11 cellular contexts compared by ENCODE assay signal in genomic region chr6:455835-456234, GRCh38.
A peak's percentile ranks its signal among the peaks of the same experiment; 100 is the strongest.
DNase-seq lines count a peak whose midpoint lies in the region; ATAC-seq lines count a peak whose summit lies in the region.
"Had no signal": no experiment of that assay in that cellular context is flagged by ENCODE, and none has a peak within 500 bp of the region (broad histone marks: within the 10 kb centered on the region; RNA-seq: fewer than 3 reads in every experiment).

No MANE protein-coding gene starts in this region.

- H3K4me2 ChIP-seq in neuronal stem cell (ENCODE audit: insufficient read depth, low read length, poor library complexity, severe bottlenecking), result no peak overlapping the region

- no peaks in the 10 kb centered on the region for H3K9me3 ChIP-seq in neuronal stem cell (replicated peaks in 1 of 2; ENCODE audit: control insufficient read depth in 2 of 2, insufficient read depth in 1 of 2, low read depth in 1 of 2, low read length in 2 of 2)

- H2BK12ac ChIP-seq in neuronal stem cell (ENCODE audit: low read length), result no peak overlapping the region

- peak; percentile 8 for DNase-seq in activated CD4-positive, alpha-beta memory T cell treated with anti-CD3 and anti-CD28 coated beads, Interleukin-2, amount 10 ng/mL, durations not matched to agents 7 days and 5 days
- DNase-seq in activated CD4-positive, alpha-beta memory T cell treated with anti-CD3 and anti-CD28 coated beads for 36 hours, result no peak
- no peak for DNase-seq in stimulated activated naive CD8-positive, alpha-beta T cell treated with anti-CD3 and anti-CD28 coated beads, Interleukin-15, amount 100 ng/mL, for 72 hours
- no peak for DNase-seq in stimulated activated naive CD8-positive, alpha-beta T cell treated with anti-CD3 and anti-CD28 coated beads, Interleukin-15, Interleukin-2, amounts not matched to agents 100 U/mL and 50 U/mL, for 24 hours
- DNase-seq in neuronal stem cell (ENCODE audit: low spot score) (no peak), ureter (ENCODE audit: low spot score) (no peak)
- DNase-seq: ACHN; CD4-positive, CD25-positive, alpha-beta regulatory T cell; DMS 273 treated with DMSO at 0.1 percent for 48 hours had no signal

- no peak overlapping the region for H3K4me3 Mint-ChIP-seq in activated CD4-positive, alpha-beta memory T cell treated with anti-CD3 and anti-CD28 coated beads, Interleukin-2, amount 10 ng/mL, durations not matched to agents 7 days and 5 days
- H3K4me3 Mint-ChIP-seq in activated CD4-positive, alpha-beta memory T cell treated with anti-CD3 and anti-CD28 coated beads for 36 hours, result no peak overlapping the region
- H3K4me3 Mint-ChIP-seq in stimulated activated naive CD8-positive, alpha-beta T cell treated with anti-CD3 and anti-CD28 coated beads, Interleukin-15, amount 100 ng/mL, for 72 hours, result peak overlapping the region; percentile 52 to 72
- H3K4me3 Mint-ChIP-seq: CD4-positive, CD25-positive, alpha-beta regulatory T cell had no signal

- WGBS in neuronal stem cell (ENCODE audit: extremely low coverage in 2 of 2, insufficient read length in 2 of 2, insufficient replicate concordance in 1 of 2), 2 donors, result no CpG with 5 or more reads among the region's 8 CpGs

- H3K14ac ChIP-seq in neuronal stem cell (ENCODE audit: low read length), result no peak overlapping the region

- H3K27ac Mint-ChIP-seq in activated CD4-positive, alpha-beta memory T cell treated with anti-CD3 and anti-CD28 coated beads, Interleukin-2, amount 10 ng/mL, durations not matched to agents 7 days and 5 days, result no peak overlapping the region
- no peak overlapping the region for H3K27ac Mint-ChIP-seq in activated CD4-positive, alpha-beta memory T cell treated with anti-CD3 and anti-CD28 coated beads for 36 hours
- H3K27ac Mint-ChIP-seq in stimulated activated naive CD8-positive, alpha-beta T cell treated with anti-CD3 and anti-CD28 coated beads, Interleukin-15, amount 100 ng/mL, for 72 hours, result peak overlapping the region in 1 of 2 donors; percentile 63

- H2AFZ ChIP-seq in neuronal stem cell (ENCODE audit: low read length), result no peak overlapping the region

- peaks cover 12% of the 10 kb centered on the region for H3K9me3 Mint-ChIP-seq in activated CD4-positive, alpha-beta memory T cell treated with anti-CD3 and anti-CD28 coated beads, Interleukin-2, amount 10 ng/mL, durations not matched to agents 7 days and 5 days
- H3K9me3 Mint-ChIP-seq in activated CD4-positive, alpha-beta memory T cell treated with anti-CD3 and anti-CD28 coated beads for 36 hours, result peaks cover 18% of the 10 kb centered on the region
- peaks cover 15 to 18% of the 10 kb centered on the region in 2 donors for H3K9me3 Mint-ChIP-seq in stimulated activated naive CD8-positive, alpha-beta T cell treated with anti-CD3 and anti-CD28 coated beads, Interleukin-15, amount 100 ng/mL, for 72 hours

- no peak overlapping the region for H2BK15ac ChIP-seq in neuronal stem cell (ENCODE audit: low read length)

- H3K79me1 ChIP-seq in neuronal stem cell (ENCODE audit: low read depth, low read length), result no peaks in the 10 kb centered on the region

- H3K36me3 Mint-ChIP-seq in activated CD4-positive, alpha-beta memory T cell treated with anti-CD3 and anti-CD28 coated beads, Interleukin-2, amount 10 ng/mL, durations not matched to agents 7 days and 5 days (ENCODE audit: low read depth), result peaks cover 13% of the 10 kb centered on the region
- H3K36me3 Mint-ChIP-seq in activated CD4-positive, alpha-beta memory T cell treated with anti-CD3 and anti-CD28 coated beads for 36 hours, result peaks cover 8% of the 10 kb centered on the region
- H3K36me3 Mint-ChIP-seq: CD4-positive, CD25-positive, alpha-beta regulatory T cell had no signal

- peak overlapping the region; percentile 82 for H2BK120ac ChIP-seq in neuronal stem cell (ENCODE audit: low read depth, low read length)

- peak overlapping the region; percentile 32 for H2AK5ac ChIP-seq in neuronal stem cell (ENCODE audit: low read depth, low read length)

- H3K27me3 Mint-ChIP-seq in activated CD4-positive, alpha-beta memory T cell treated with anti-CD3 and anti-CD28 coated beads, Interleukin-2, amount 10 ng/mL, durations not matched to agents 7 days and 5 days, result peaks cover 38% of the 10 kb centered on the region
- no peaks in the 10 kb centered on the region for H3K27me3 Mint-ChIP-seq in activated CD4-positive, alpha-beta memory T cell treated with anti-CD3 and anti-CD28 coated beads for 36 hours
- no peaks in the 10 kb centered on the region for H3K27me3 Mint-ChIP-seq in stimulated activated naive CD8-positive, alpha-beta T cell treated with anti-CD3 and anti-CD28 coated beads, Interleukin-15, amount 100 ng/mL, for 72 hours

- POLR2A ChIA-PET in activated CD4-positive, alpha-beta memory T cell treated with anti-CD3 and anti-CD28 coated beads, Interleukin-2, amount 10 ng/mL, durations not matched to agents 7 days and 5 days (lab: Charles Lee), result no interaction called here
- POLR2A ChIA-PET in activated CD4-positive, alpha-beta memory T cell treated with anti-CD3 and anti-CD28 coated beads for 36 hours (lab: Charles Lee), result no interaction called here

- H3K9ac ChIP-seq in neuronal stem cell (ENCODE audit: low read depth, low read length, poor library complexity), result no peak overlapping the region
- H3K9ac ChIP-seq: BLaER1 treated with 17β-estradiol and CSF1 and Interleukin-3, amounts not matched to agents 10 nM and 100 nM had no signal

- no peak overlapping the region for H4K8ac ChIP-seq in neuronal stem cell (ENCODE audit: low read depth, low read length)

- CTCF ChIA-PET in activated CD4-positive, alpha-beta memory T cell treated with anti-CD3 and anti-CD28 coated beads, Interleukin-2, amount 10 ng/mL, durations not matched to agents 7 days and 5 days (lab: Charles Lee), result interaction anchor here (1.6 kb wide), 1 partner anchor 9 kb away, joined by 4 read pairs; no protein-coding TSS in a partner anchor
- CTCF ChIA-PET in activated CD4-positive, alpha-beta memory T cell treated with anti-CD3 and anti-CD28 coated beads for 36 hours (lab: Charles Lee), result no interaction called here

- no peak overlapping the region for H4K91ac ChIP-seq in neuronal stem cell (ENCODE audit: low read depth, low read length, poor library complexity)

- H3K4ac ChIP-seq in neuronal stem cell (ENCODE audit: low read length), result no peak overlapping the region

- ATAC-seq in stimulated activated naive CD8-positive, alpha-beta T cell treated with anti-CD3 and anti-CD28 coated beads, Interleukin-15, amount 100 ng/mL, for 72 hours, result no peak
- no peak for ATAC-seq in stimulated activated naive CD8-positive, alpha-beta T cell treated with anti-CD3 and anti-CD28 coated beads, Interleukin-15, Interleukin-2, amounts not matched to agents 100 U/mL and 50 U/mL, for 24 hours
- ATAC-seq in GM18858 (IDR thresholded peaks at IDR 0.05; ENCODE audit: unreplicated experiment), result no peak

- peaks cover 7% of the 10 kb centered on the region for H3K4me1 Mint-ChIP-seq in activated CD4-positive, alpha-beta memory T cell treated with anti-CD3 and anti-CD28 coated beads, Interleukin-2, amount 10 ng/mL, durations not matched to agents 7 days and 5 days
- H3K4me1 Mint-ChIP-seq in activated CD4-positive, alpha-beta memory T cell treated with anti-CD3 and anti-CD28 coated beads for 36 hours (ENCODE audit: low read depth), result peaks cover 28% of the 10 kb centered on the region
- H3K4me1 Mint-ChIP-seq in stimulated activated naive CD8-positive, alpha-beta T cell treated with anti-CD3 and anti-CD28 coated beads, Interleukin-15, amount 100 ng/mL, for 72 hours, result peaks cover 53% of the 10 kb centered on the region

- no peak overlapping the region for H3K23ac ChIP-seq in neuronal stem cell (ENCODE audit: low read depth, low read length, poor library complexity)

- H3K27me3 ChIP-seq in neuronal stem cell (ENCODE audit: control insufficient read depth in 3 of 3, insufficient read depth in 3 of 3, low read depth in 1 of 3, low read length in 3 of 3), result peaks cover 0 to 4% (median 0%) of the 10 kb centered on the region in 3 experiments
- H3K27me3 ChIP-seq: BLaER1 treated with 17β-estradiol and CSF1 and Interleukin-3, amounts not matched to agents 10 nM and 100 nM had no signal

- no peak overlapping the region for H2BK5ac ChIP-seq in neuronal stem cell (ENCODE audit: low read length)

- intact Hi-C loops in activated CD4-positive, alpha-beta memory T cell treated with anti-CD3 and anti-CD28 coated beads for 36 hours (cut with micrococcal nuclease), result loop anchor here (2.0 kb wide), 1 partner anchor 19 kb away; no protein-coding TSS in a partner anchor

- H3K18ac ChIP-seq in neuronal stem cell (ENCODE audit: low read length), result no peak overlapping the region

- H3K36me3 ChIP-seq in neuronal stem cell (replicated peaks in 1 of 2; ENCODE audit: control insufficient read depth in 2 of 2, insufficient read depth in 2 of 2, low read length in 2 of 2), result no peaks in the 10 kb centered on the region
- H3K36me3 ChIP-seq: BLaER1 treated with 17β-estradiol and CSF1 and Interleukin-3, amounts not matched to agents 10 nM and 100 nM had no signal

- no peak overlapping the region for H3K27ac ChIP-seq in neuronal stem cell (replicated peaks; ENCODE audit: low read length)
- H3K27ac ChIP-seq: BLaER1 treated with 17β-estradiol and CSF1 and Interleukin-3, amounts not matched to agents 10 nM and 100 nM had no signal

- no peaks in the 10 kb centered on the region for H3K4me1 ChIP-seq in neuronal stem cell (ENCODE audit: control insufficient read depth in 2 of 2, insufficient read depth in 1 of 2, low read depth in 1 of 2, low read length in 2 of 2)

- H3K4me3 ChIP-seq in neuronal stem cell (ENCODE audit: low read length in 2 of 2), result no peak overlapping the region
- H3K4me3 ChIP-seq: BLaER1 treated with 17β-estradiol and CSF1 and Interleukin-3, amounts not matched to agents 10 nM and 100 nM had no signal

Comparison
In these comparisons a context has a peak if more than half of its experiments do, and no peak if none do; other contexts are left out.
1. H3K4me3 Mint-ChIP-seq: peak in stimulated activated naive CD8-positive, alpha-beta T cell treated with anti-CD3 and anti-CD28 coated beads, Interleukin-15, amount 100 ng/mL, for 72 hours (2 of 2); none in activated CD4-positive, alpha-beta memory T cell treated with anti-CD3 and anti-CD28 coated beads, Interleukin-2, amount 10 ng/mL, durations not matched to agents 7 days and 5 days (single experiment) and activated CD4-positive, alpha-beta memory T cell treated with anti-CD3 and anti-CD28 coated beads for 36 hours (single experiment).